14 cellular contexts compared by ENCODE assay signal in genomic region chr7:155532792-155533119, GRCh38. TPM values are rescaled to one million over a fixed set of nuclear protein-coding genes. Genes with fewer than 3 reads are reported as not detected.
DNase-seq lines count a peak whose midpoint lies in the region; ATAC-seq lines count a peak whose summit lies in the region.
"Had no signal": no experiment of that assay in that cellular context is flagged by ENCODE, and none has a peak within 500 bp of the region (broad histone marks: within the 10 kb centered on the region; RNA-seq: fewer than 3 reads in every experiment).

No MANE protein-coding gene starts in this region.

- H3K36me3 ChIP-seq in skeletal muscle satellite cell (ENCODE audit: insufficient read depth, low read length): no peaks in the 10 kb centered on the region

- peaks cover 50% of the 10 kb centered on the region for H3K27me3 ChIP-seq in skeletal muscle satellite cell (ENCODE audit: control insufficient read depth, insufficient read depth, low read length)

- H3K4me3 Mint-ChIP-seq in activated T-cell treated with anti-CD3 and anti-CD28 coated beads, Interleukin-2, amount 50 U/mL, for 4 hours: peak overlapping the region; percentile 54
- H3K4me3 Mint-ChIP-seq in T-cell (peak overlapping the region; percentile 47 to 65 (median 58)), immature natural killer cell (peak overlapping the region; percentile 4 to 72 (median 43))
- H3K4me3 Mint-ChIP-seq: HFFc6 had no signal

- no peak for ATAC-seq in activated T-cell treated with anti-CD3 and anti-CD28 coated beads, Interleukin-2, amount 50 U/mL, for 4 hours
- no peak for ATAC-seq in T-cell (replicated peaks in 1 of 4)

- peak overlapping the region; percentile 47 for H3K4me2 ChIP-seq in skeletal muscle satellite cell (ENCODE audit: low read length)

- peaks cover 16% of the 10 kb centered on the region for H3K4me1 Mint-ChIP-seq in activated T-cell treated with anti-CD3 and anti-CD28 coated beads, Interleukin-2, amount 50 U/mL, for 4 hours (ENCODE audit: low read depth)
- H3K4me1 Mint-ChIP-seq in T-cell: peaks cover 15 to 17% (median 16%) of the 10 kb centered on the region in 3 donors
- H3K4me1 Mint-ChIP-seq in immature natural killer cell: peaks cover 20% of the 10 kb centered on the region in 2 donors

- H3K9me3 Mint-ChIP-seq in activated T-cell treated with anti-CD3 and anti-CD28 coated beads, Interleukin-2, amount 50 U/mL, for 4 hours: no peaks in the 10 kb centered on the region
- H3K9me3 Mint-ChIP-seq in T-cell: no peaks in the 10 kb centered on the region
- H3K9me3 Mint-ChIP-seq in immature natural killer cell: peaks cover 0 to 2% (median 0%) of the 10 kb centered on the region in 6 donors
- H3K9me3 Mint-ChIP-seq: HFFc6 had no signal

- peaks cover 2% of the 10 kb centered on the region for H3K4me1 ChIP-seq in skeletal muscle satellite cell (ENCODE audit: control insufficient read depth, insufficient read depth, low read length)

- H3K27ac Mint-ChIP-seq in T-cell (no peak overlapping the region), immature natural killer cell (no peak overlapping the region)
- H3K27ac Mint-ChIP-seq: HFFc6 had no signal

- H3K36me3 Mint-ChIP-seq in activated T-cell treated with anti-CD3 and anti-CD28 coated beads, Interleukin-2, amount 50 U/mL, for 4 hours (ENCODE audit: insufficient read depth): no peaks in the 10 kb centered on the region
- no peaks in the 10 kb centered on the region for H3K36me3 Mint-ChIP-seq in T-cell
- H3K36me3 Mint-ChIP-seq in immature natural killer cell: no peaks in the 10 kb centered on the region

- no peak for DNase-seq in activated T-cell treated with anti-CD3 and anti-CD28 coated beads, Interleukin-2, amount 50 U/mL, for 4 hours
- DNase-seq in activated T-cell treated with anti-CD3 and anti-CD28 coated beads for 4 hours (no peak), T-cell (no peak), immature natural killer cell (no peak), HT-29 (ENCODE audit: low spot score) (no peak), RPMI8226 (no peak), T-helper 9 cell (no peak)
- DNase-seq: central memory CD4-positive, alpha-beta T cell; foreskin melanocyte; HFFc6; NCI-H524 treated with DMSO at 0.1 percent for 48 hours had no signal

- peaks cover 79% of the 10 kb centered on the region for H3K27me3 Mint-ChIP-seq in activated T-cell treated with anti-CD3 and anti-CD28 coated beads, Interleukin-2, amount 50 U/mL, for 4 hours (ENCODE audit: low read depth)
- H3K27me3 Mint-ChIP-seq in T-cell (peaks cover 66 to 82% of the 10 kb centered on the region in 2 donors), immature natural killer cell (ENCODE audit: low read depth in 3 of 3) (peaks cover 15 to 32% (median 20%) of the 10 kb centered on the region in 3 donors)

- POLR2A ChIA-PET in T-cell (lab: Charles Lee): no interaction called here

- no peaks in the 10 kb centered on the region for H3K9me3 ChIP-seq in skeletal muscle satellite cell (replicated peaks; ENCODE audit: low read length)
- H3K9me3 ChIP-seq: testis had no signal

- CTCF ChIA-PET in T-cell (lab: Charles Lee): no interaction called here

- no peak overlapping the region for H3K9ac ChIP-seq in skeletal muscle satellite cell (ENCODE audit: low read depth, low read length)

- H3K4me3 ChIP-seq in skeletal muscle satellite cell (ENCODE audit: low read length): no peak overlapping the region

RNA-seq across cellular contexts. Expression of gene CNPY1, which starts 13.6 kb away (rescaled TPM):
- not detected for total RNA-seq in activated T-cell treated with anti-CD3 and anti-CD28 coated beads, Interleukin-2, amount 50 U/mL, for 4 hours
- not detected for total RNA-seq in T-cell
- polyA plus RNA-seq in immature natural killer cell: not detected
- 0.66 TPM in 1 of 2 replicates, not detected in the other for total RNA-seq in skeletal muscle satellite cell (2012; rRNA removed)
- not detected in 2 replicates for total RNA-seq in HT-29 (2014; rRNA removed; shearing (Covaris generic))
- total RNA-seq: HFFc6, mucosa of gallbladder had no signal
